Comparison of ENCODE assay signal across 8 cellular contexts in the genomic region with DNA sequence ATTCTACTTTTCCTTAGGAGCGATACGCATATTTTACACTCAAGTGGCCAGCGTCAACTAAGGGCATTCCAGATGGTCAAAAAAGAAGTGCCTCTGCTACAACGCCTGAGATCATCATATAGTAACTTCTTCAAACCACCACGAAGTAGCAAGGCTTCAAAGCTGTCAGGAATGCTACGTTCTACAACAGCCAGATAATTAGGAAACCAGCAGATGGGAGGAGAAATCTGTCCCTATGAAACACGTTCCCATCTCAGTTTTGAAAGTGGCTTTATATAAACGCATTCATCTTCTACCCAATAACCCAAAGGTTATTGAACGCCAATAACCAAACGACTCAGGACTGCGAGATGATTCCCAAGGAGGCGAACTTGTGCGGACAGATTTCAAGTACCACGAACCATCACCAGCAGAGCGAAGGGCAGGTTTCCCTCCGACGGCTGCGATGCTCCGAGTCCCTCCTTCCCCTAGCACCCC. TPM values are rescaled to one million over a fixed set of nuclear protein-coding genes. Genes with fewer than 3 reads are reported as not detected.
DNase-seq lines count a peak whose midpoint lies in the region; ATAC-seq lines count a peak whose summit lies in the region.

No MANE protein-coding gene starts in this region.

- H3K4me1 ChIP-seq in BLaER1 treated with 17β-estradiol and CSF1 and Interleukin-3, amounts not matched to agents 10 nM and 100 nM, result peaks cover 12 to 24% (median 16%) of the 10 kb centered on the region in 10 experiments
- H3K4me1 ChIP-seq in esophagus (ENCODE audit: control insufficient read depth in 2 of 2, insufficient read depth in 2 of 2, low read length in 1 of 2) (no peaks in the 10 kb centered on the region), neuronal stem cell (ENCODE audit: control insufficient read depth in 2 of 2, insufficient read depth in 1 of 2, low read depth in 1 of 2, low read length in 2 of 2) (peaks cover 0 to 3% of the 10 kb centered on the region in 2 donors)

- H3K18ac ChIP-seq in neuronal stem cell (ENCODE audit: low read length), result peak overlapping the region; percentile 97

- H3K36me3 ChIP-seq in BLaER1 treated with 17β-estradiol and CSF1 and Interleukin-3, amounts not matched to agents 10 nM and 100 nM, result peaks cover 0 to 25% (median 4%) of the 10 kb centered on the region in 11 experiments; a peak in 5 of 22 replicates
- no peaks in the 10 kb centered on the region for H3K36me3 ChIP-seq in esophagus (ENCODE audit: control insufficient read depth in 2 of 2, insufficient read depth in 2 of 2, low read length in 1 of 2)
- peaks cover 5 to 25% of the 10 kb centered on the region in 2 donors for H3K36me3 ChIP-seq in neuronal stem cell (replicated peaks in 1 of 2; ENCODE audit: control insufficient read depth in 2 of 2, insufficient read depth in 2 of 2, low read length in 2 of 2)

- H4K8ac ChIP-seq in neuronal stem cell (ENCODE audit: low read depth, low read length), result no peak overlapping the region

- H2BK12ac ChIP-seq in neuronal stem cell (ENCODE audit: low read length), result no peak overlapping the region

- peak overlapping the region; percentile 22 for H2BK120ac ChIP-seq in neuronal stem cell (ENCODE audit: low read depth, low read length)

- peak overlapping the region; percentile 13 for H2BK15ac ChIP-seq in neuronal stem cell (ENCODE audit: low read length)

- 15 to 17% methylated on average over 19 of the region's 19 CpGs for WGBS in esophagus, 2 donors
- no CpG with 5 or more reads among the region's 19 CpGs for WGBS in neuronal stem cell (ENCODE audit: extremely low coverage in 2 of 2, insufficient read length in 2 of 2, insufficient replicate concordance in 1 of 2), 2 donors

- H4K20me1 ChIP-seq in BLaER1 treated with 17β-estradiol and CSF1 and Interleukin-3, amounts not matched to agents 10 nM and 100 nM, result peaks cover 3 to 47% (median 23%) of the 10 kb centered on the region in 11 experiments; a peak in 14 of 22 replicates

- H3K79me1 ChIP-seq in neuronal stem cell (ENCODE audit: low read depth, low read length), result peaks cover 5% of the 10 kb centered on the region

- H3K9ac ChIP-seq in BLaER1 treated with 17β-estradiol and CSF1 and Interleukin-3, amounts not matched to agents 10 nM and 100 nM, result peak overlapping the region; percentile 90 to 97 (median 92)
- peak overlapping the region; percentile 97 for H3K9ac ChIP-seq in neuronal stem cell (ENCODE audit: low read depth, low read length, poor library complexity)

- H2BK5ac ChIP-seq in neuronal stem cell (ENCODE audit: low read length), result no peak overlapping the region

- peak overlapping the region; percentile 80 to 90 (median 85); a peak in 21 of 22 replicates for H3K27ac ChIP-seq in BLaER1 treated with 17β-estradiol and CSF1 and Interleukin-3, amounts not matched to agents 10 nM and 100 nM
- H3K27ac ChIP-seq in esophagus (ENCODE audit: low read depth in 2 of 2, low read length in 1 of 2) (peak overlapping the region; percentile 90 to 98), neuronal stem cell (replicated peaks; ENCODE audit: low read length) (no peak overlapping the region)

- peak overlapping the region; percentile 88 for H2AK5ac ChIP-seq in neuronal stem cell (ENCODE audit: low read depth, low read length)

- peak overlapping the region; percentile 96 for H2AFZ ChIP-seq in neuronal stem cell (ENCODE audit: low read length)

- H3K4ac ChIP-seq in neuronal stem cell (ENCODE audit: low read length), result no peak overlapping the region

- peak overlapping the region; percentile 79 to 92 (median 87) for H3K4me2 ChIP-seq in BLaER1 treated with 17β-estradiol and CSF1 and Interleukin-3, amounts not matched to agents 10 nM and 100 nM
- H3K4me2 ChIP-seq in neuronal stem cell (ENCODE audit: insufficient read depth, low read length, poor library complexity, severe bottlenecking), result peak overlapping the region; percentile 91

- ATAC-seq in GM21825 (IDR thresholded peaks at IDR 0.05; ENCODE audit: unreplicated experiment) (peak; percentile 7), GM19452 (IDR thresholded peaks at IDR 0.05; ENCODE audit: unreplicated experiment) (no peak), GM18867 (IDR thresholded peaks at IDR 0.05; ENCODE audit: unreplicated experiment) (no peak)
- ATAC-seq in activated CD4-positive, CD25-positive, alpha-beta regulatory T cell treated with anti-CD3 and anti-CD28 coated beads, Interleukin-2, amount 50 U/mL, for 24 hours, result no peak

- H3K9me3 ChIP-seq in BLaER1 treated with 17β-estradiol and CSF1 and Interleukin-3, amounts not matched to agents 10 nM and 100 nM (replicated peaks in 1 of 11), result no peaks in the 10 kb centered on the region
- no peaks in the 10 kb centered on the region for H3K9me3 ChIP-seq in esophagus (ENCODE audit: control insufficient read depth in 2 of 2, insufficient read depth in 1 of 2, low read depth in 1 of 2, low read length in 1 of 2)
- H3K9me3 ChIP-seq in neuronal stem cell (replicated peaks in 1 of 2; ENCODE audit: control insufficient read depth in 2 of 2, insufficient read depth in 1 of 2, low read depth in 1 of 2, low read length in 2 of 2), result peaks cover 0 to 5% of the 10 kb centered on the region in 2 donors

- H3K4me3 ChIP-seq in BLaER1 treated with 17β-estradiol and CSF1 and Interleukin-3, amounts not matched to agents 10 nM and 100 nM, result peak overlapping the region; percentile 83 to 99 (median 97)
- H3K4me3 ChIP-seq in esophagus (ENCODE audit: low read depth in 1 of 2, low read length in 2 of 2) (peak overlapping the region; percentile 78 to 93), neuronal stem cell (ENCODE audit: low read length in 2 of 2) (peak overlapping the region; percentile 86 to 100)

- DNase-seq in SK-N-DZ (ENCODE audit: low spot score) (peak; percentile 52), neuronal stem cell (ENCODE audit: low spot score) (no peak)

- no peaks in the 10 kb centered on the region for H3K27me3 ChIP-seq in BLaER1 treated with 17β-estradiol and CSF1 and Interleukin-3, amounts not matched to agents 10 nM and 100 nM
- H3K27me3 ChIP-seq in esophagus (ENCODE audit: control insufficient read depth in 1 of 2, insufficient read depth in 2 of 2, low read length in 2 of 2), result no peaks in the 10 kb centered on the region
- no peaks in the 10 kb centered on the region for H3K27me3 ChIP-seq in neuronal stem cell (ENCODE audit: control insufficient read depth in 3 of 3, insufficient read depth in 3 of 3, low read depth in 1 of 3, low read length in 3 of 3)

- no peak overlapping the region for H4K91ac ChIP-seq in neuronal stem cell (ENCODE audit: low read depth, low read length, poor library complexity)

- no peak overlapping the region for H3K14ac ChIP-seq in neuronal stem cell (ENCODE audit: low read length)

- peak overlapping the region; percentile 95 for H3K23ac ChIP-seq in neuronal stem cell (ENCODE audit: low read depth, low read length, poor library complexity)

RNA-seq across cellular contexts. Expression of a gene that starts 1.2 kb away (rescaled TPM):
- 43.7 and 59.4 TPM in 2 replicates for polyA plus RNA-seq in SK-N-DZ (2014; cell fraction: cytosol; rRNA removed)
- polyA plus RNA-seq in SK-N-DZ (2014; cell fraction: nucleus; rRNA removed), result 41.4 and 50.6 TPM in 2 replicates
- polyA plus RNA-seq in esophagus, result 10 to 100 TPM; 36.9 to 42.3 TPM
- 24.8 TPM for polyA plus RNA-seq in neuronal stem cell (2013, experiment 1 of 2)
- 27.3 TPM for polyA plus RNA-seq in neuronal stem cell (2013, experiment 2 of 2)

RNA-seq across cellular contexts. Expression of a gene that starts 18.1 kb away (rescaled TPM):
- polyA plus RNA-seq in SK-N-DZ (2014; cell fraction: cytosol; rRNA removed), result 44.3 and 56.2 TPM in 2 replicates
- 27.2 and 28.9 TPM in 2 replicates for polyA plus RNA-seq in SK-N-DZ (2014; cell fraction: nucleus; rRNA removed)
- 1 to 10 TPM; 4.1 to 5.9 TPM for polyA plus RNA-seq in esophagus
- 30.1 TPM for polyA plus RNA-seq in neuronal stem cell (2013, experiment 1 of 2)
- 30.6 TPM for polyA plus RNA-seq in neuronal stem cell (2013, experiment 2 of 2)
